15 cellular contexts compared by ENCODE assay signal in the genomic region with DNA sequence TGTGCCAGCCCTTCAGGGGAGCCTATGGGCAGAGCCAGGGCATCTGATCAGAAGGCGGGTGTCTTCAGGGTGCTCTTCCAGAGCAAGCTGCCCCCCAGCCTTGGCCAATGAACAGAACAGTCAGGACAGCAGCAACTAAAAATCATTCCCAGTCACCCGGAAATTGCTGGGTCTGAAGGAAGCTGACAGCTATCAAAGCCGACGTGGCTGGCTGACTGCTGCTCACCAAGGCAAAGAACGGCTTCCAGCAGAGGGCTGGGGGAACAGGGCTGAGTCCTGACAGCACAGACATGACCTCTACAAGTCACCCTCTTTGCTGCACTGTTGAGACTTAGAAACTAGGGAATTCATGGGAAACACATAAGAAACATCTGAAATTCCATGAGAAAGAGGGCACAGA.
"Had no signal": no experiment of that assay in that cellular context is flagged by ENCODE, and none has a peak within 500 bp of the region (broad histone marks: within the 10 kb centered on the region; RNA-seq: fewer than 3 reads in every experiment).

No MANE protein-coding gene starts in this region.

- H3K27ac Mint-ChIP-seq: activated naive CD8-positive, alpha-beta T cell; T-helper 2 cell treated with Interferon-gamma antibody and Interleukin-4, amounts not matched to agents 5 μg/mL and 100 μg/mL, for 36 hours had no signal

- H3K4me1 ChIP-seq: foreskin keratinocyte, left lung, prostate gland had no signal

- H3K36me3 ChIP-seq: left lung, prostate gland, sigmoid colon had no signal

- H3K36me3 Mint-ChIP-seq: activated naive CD8-positive, alpha-beta T cell had no signal

- H3K27me3 ChIP-seq: dorsolateral prefrontal cortex, foreskin keratinocyte, left lung, sigmoid colon had no signal

- H3K4me3 ChIP-seq: left lung, prostate gland, sigmoid colon had no signal

- H3K27ac ChIP-seq: foreskin keratinocyte, left lung, prostate gland had no signal

- H3K9me3 Mint-ChIP-seq: T-helper 2 cell treated with Interferon-gamma antibody and Interleukin-4, amounts not matched to agents 5 μg/mL and 100 μg/mL, for 36 hours had no signal

- H3K9me3 ChIP-seq: left lung, prostate gland, sigmoid colon had no signal

- DNase-seq: activated CD4-positive, alpha-beta T cell treated with anti-CD3 and anti-CD28 coated beads, Interleukin-2, amount 50 U/mL, for 4 hours; activated CD4-positive, CD25-positive, alpha-beta regulatory T cell treated with anti-CD3 and anti-CD28 coated beads, Interleukin-2, amount 50 U/mL, for 72 hours; activated effector memory CD4-positive, alpha-beta T cell treated with Interleukin-2 at 50 U/mL for 16 hours; activated T-cell treated with anti-CD3 and anti-CD28 coated beads, Interleukin-2, amount 50 U/mL, for 1 hour; foreskin keratinocyte; mesendoderm; occipital lobe; sigmoid colon; stimulated activated CD4-positive, alpha-beta T cell treated with anti-CD3 and anti-CD28 coated beads, Interleukin-12 subunit alpha, Interleukin-12 subunit beta, amount 100 ng/mL, for 4 hours; stimulated activated naive CD4-positive, alpha-beta T cell treated with Interleukin-2 at 50 U/mL for 16 hours had no signal

- H3K4me3 Mint-ChIP-seq: activated naive CD8-positive, alpha-beta T cell; T-helper 2 cell treated with Interferon-gamma antibody and Interleukin-4, amounts not matched to agents 5 μg/mL and 100 μg/mL, for 36 hours had no signal
